ENCODE assay signal across 7 cellular contexts in genomic region chr12:48788852-48789775, GRCh38. TPM values are rescaled to one million over a fixed set of nuclear protein-coding genes. Genes with fewer than 3 reads are reported as not detected.
DNase-seq lines count a peak whose midpoint lies in the region; ATAC-seq and TF ChIP-seq lines count a peak whose summit lies in the region.

Gene ADCY6 (minus strand): TSS chr12:48789089. CDS start chr12:48783434, 5,655 bp downstream.

- intact Hi-C loops in right lobe of liver (cut with DNase I), result no loop called here

- DNase-seq in EL (peak; percentile 63), SJSA1 (ENCODE audit: low read depth in 1 of 2, low spot score in 2 of 2) (peak in 1 of 2 experiments; percentile 73), right lobe of liver (peak; percentile 87 to 92 (median 92)), SIG-M5 (lab: John Stamatoyannopoulos, UW) (no peak)
- DNase-seq in effector memory CD4-positive, alpha-beta T cell, result no peak

- H3K4me1 ChIP-seq in SJSA1 (replicated peaks) (peaks cover 14% of the 10 kb centered on the region), right lobe of liver (peaks cover 0 to 12% (median 4%) of the 10 kb centered on the region in 4 donors)
- peaks cover 11% of the 10 kb centered on the region for H3K4me1 ChIP-seq in effector memory CD4-positive, alpha-beta T cell (ENCODE audit: control insufficient read depth, insufficient read depth, low read length, poor library complexity, severe bottlenecking)

- H3K36me3 ChIP-seq in SJSA1 (no peaks in the 10 kb centered on the region), right lobe of liver (no peaks in the 10 kb centered on the region)
- no peaks in the 10 kb centered on the region for H3K36me3 ChIP-seq in effector memory CD4-positive, alpha-beta T cell (ENCODE audit: control insufficient read depth, insufficient read depth, low read length)

- WGBS in right lobe of liver (ENCODE audit: insufficient coverage, low coverage, low lambda C conversion rate, missing lambda C conversion rate), result 0% methylated on average over 36 of the region's 86 CpGs

- no peaks in the 10 kb centered on the region for H3K9me3 ChIP-seq in SJSA1 (replicated peaks)
- H3K9me3 ChIP-seq in effector memory CD4-positive, alpha-beta T cell (ENCODE audit: control insufficient read depth, low read length), result no peaks in the 10 kb centered on the region
- no peaks in the 10 kb centered on the region for H3K9me3 ChIP-seq in right lobe of liver

- ATAC-seq in HG02798 (IDR thresholded peaks at IDR 0.05; ENCODE audit: poor library complexity, unreplicated experiment) (peak; percentile 33), right lobe of liver (peak; percentile 93 to 95 (median 94))

- TF ChIP-seq CTCF in right lobe of liver (IDR thresholded peaks at IDR 0.05) (no peak), subcutaneous adipose tissue (IDR thresholded peaks at IDR 0.05; ENCODE audit: low read depth) (no peak)

- H3K27me3 ChIP-seq in SJSA1 (replicated peaks) (no peaks in the 10 kb centered on the region), right lobe of liver (no peaks in the 10 kb centered on the region)
- H3K27me3 ChIP-seq in effector memory CD4-positive, alpha-beta T cell (replicated peaks; ENCODE audit: control insufficient read depth, insufficient read depth, low read length, poor library complexity, severe bottlenecking), result peaks cover 22% of the 10 kb centered on the region

- H3K27ac ChIP-seq in SJSA1 (peak within 1 kb of the TSS; percentile 56; the same call in 1 of the 2 replicates), right lobe of liver (peak within 1 kb of the TSS; percentile 80 to 89 (median 83))
- H3K27ac ChIP-seq in effector memory CD4-positive, alpha-beta T cell (ENCODE audit: insufficient read depth, low read length, poor library complexity, severe bottlenecking), result no peak within 1 kb of the TSS

- no peak for TF ChIP-seq POLR2A in right lobe of liver (IDR thresholded peaks at IDR 0.05)

- peak within 1 kb of the TSS; percentile 77 for H3K4me3 ChIP-seq in SJSA1
- H3K4me3 ChIP-seq in effector memory CD4-positive, alpha-beta T cell (ENCODE audit: insufficient read depth, low read depth, low read length, poor library complexity, severe bottlenecking), result peak within 1 kb of the TSS; percentile 51
- peak within 1 kb of the TSS; percentile 85 to 93 (median 91) for H3K4me3 ChIP-seq in right lobe of liver

RNA-seq across cellular contexts. Expression of gene ADCY6, which starts in this region (rescaled TPM):
- 20.6 and 22.9 TPM in 2 replicates for total RNA-seq in SJSA1 (2014; rRNA removed; shearing (Covaris generic))
- total RNA-seq in right lobe of liver (10 to 100 TPM; 10.9 to 21.4 (median 14.4) TPM), subcutaneous adipose tissue (100 to 1,000 TPM in 1 of 4 donors, 10 to 100 TPM in 3; 30.8 to 144 (median 55.9) TPM)

Comparison
In these comparisons a context has a peak if more than half of its experiments do, and no peak if none do; other contexts are left out.
1. DNase-seq: peak in EL (single experiment) and right lobe of liver (3 of 3); none in effector memory CD4-positive, alpha-beta T cell (0 of 3) and SIG-M5 (single experiment).
2. Peak in every context shown above with its lines, with median percentiles within 50 percentile points of each other: H3K4me3 ChIP-seq.